In the genomic region with DNA sequence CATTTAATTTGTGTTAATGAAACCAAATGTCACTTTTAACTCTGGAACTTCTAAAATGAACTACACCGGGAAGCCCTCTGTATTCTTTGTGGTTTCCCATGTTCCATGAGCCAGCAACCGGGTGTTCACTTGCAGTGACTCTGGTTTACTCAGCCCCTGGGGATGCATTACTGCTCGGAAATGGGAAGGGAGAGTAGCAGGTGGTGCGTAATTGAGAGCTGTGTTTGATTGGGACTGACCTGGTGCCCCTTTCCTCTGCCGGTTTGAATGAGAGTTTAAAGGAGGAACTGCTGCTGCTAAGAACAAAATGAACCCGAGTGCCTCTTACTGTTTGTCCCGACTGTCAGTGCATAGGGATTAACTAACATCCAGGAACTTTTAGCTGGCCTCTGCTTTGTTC, we compare ENCODE assay signal across 8 cellular contexts.
DNase-seq lines count a peak whose midpoint lies in the region; ATAC-seq lines count a peak whose summit lies in the region.

No MANE protein-coding gene starts in this region.

- peaks cover 5% of the 10 kb centered on the region for H3K9me3 Mint-ChIP-seq in activated naive CD8-positive, alpha-beta T cell treated with anti-CD3 and anti-CD28 coated beads, Interleukin-2, amount 10 ng/mL, durations not matched to agents 7 days and 5 days

- peaks cover 59% of the 10 kb centered on the region for H3K36me3 Mint-ChIP-seq in activated naive CD8-positive, alpha-beta T cell treated with anti-CD3 and anti-CD28 coated beads, Interleukin-2, amount 10 ng/mL, durations not matched to agents 7 days and 5 days

- POLR2A ChIA-PET in activated naive CD8-positive, alpha-beta T cell treated with anti-CD3 and anti-CD28 coated beads, Interleukin-2, amount 10 ng/mL, durations not matched to agents 7 days and 5 days (lab: Charles Lee), result interaction anchor here (1.0 kb wide), 1 partner anchor 252 kb away, joined by 3 read pairs; no protein-coding TSS in a partner anchor

- peak; percentile 93 for DNase-seq in DMS 273 (lab: John Stamatoyannopoulos, UW; ENCODE audit: unreplicated experiment)
- peak; percentile 22 for DNase-seq in NCI-H1436 treated with DMSO at 0.1 percent for 48 hours (lab: John Stamatoyannopoulos, UW)
- DNase-seq in activated naive CD8-positive, alpha-beta T cell treated with anti-CD3 and anti-CD28 coated beads, Interleukin-2, amount 10 ng/mL, durations not matched to agents 7 days and 5 days, result no peak
- DNase-seq in stimulated activated CD4-positive, alpha-beta T cell treated with anti-CD3 and anti-CD28 coated beads, Interleukin-15, amount 100 ng/mL, for 24 hours, result peak; percentile 72
- no peak for DNase-seq in effector CD4-positive, alpha-beta T cell
- DNase-seq in A172 (ENCODE audit: low spot score), result no peak
- no peak for DNase-seq in foreskin melanocyte

- peaks cover 48% of the 10 kb centered on the region for H3K4me1 Mint-ChIP-seq in activated naive CD8-positive, alpha-beta T cell treated with anti-CD3 and anti-CD28 coated beads, Interleukin-2, amount 10 ng/mL, durations not matched to agents 7 days and 5 days

- peak overlapping the region; percentile 69 for H3K4me3 Mint-ChIP-seq in activated naive CD8-positive, alpha-beta T cell treated with anti-CD3 and anti-CD28 coated beads, Interleukin-2, amount 10 ng/mL, durations not matched to agents 7 days and 5 days

- peak overlapping the region; percentile 86 for H3K27ac Mint-ChIP-seq in activated naive CD8-positive, alpha-beta T cell treated with anti-CD3 and anti-CD28 coated beads, Interleukin-2, amount 10 ng/mL, durations not matched to agents 7 days and 5 days

- no peaks in the 10 kb centered on the region for H3K27me3 Mint-ChIP-seq in activated naive CD8-positive, alpha-beta T cell treated with anti-CD3 and anti-CD28 coated beads, Interleukin-2, amount 10 ng/mL, durations not matched to agents 7 days and 5 days

- peak; percentile 51 for ATAC-seq in GM21515 (IDR thresholded peaks at IDR 0.05; ENCODE audit: unreplicated experiment)
- peak; percentile 34 for ATAC-seq in activated naive CD8-positive, alpha-beta T cell treated with anti-CD3 and anti-CD28 coated beads, Interleukin-2, amount 10 ng/mL, durations not matched to agents 7 days and 5 days (ENCODE audit: low read depth)

Comparison
In these comparisons a context has a peak if more than half of its experiments do, and no peak if none do; other contexts are left out.
1. DNase-seq: peak in DMS 273 (single experiment), NCI-H1436 treated with DMSO at 0.1 percent for 48 hours (single experiment) and stimulated activated CD4-positive, alpha-beta T cell treated with anti-CD3 and anti-CD28 coated beads, Interleukin-15, amount 100 ng/mL, for 24 hours (single experiment); none in activated naive CD8-positive, alpha-beta T cell treated with anti-CD3 and anti-CD28 coated beads, Interleukin-2, amount 10 ng/mL, durations not matched to agents 7 days and 5 days (single experiment), effector CD4-positive, alpha-beta T cell (single experiment), A172 (single experiment) and foreskin melanocyte (single experiment).